16 cellular contexts compared by ENCODE assay signal in genomic region chr6:157186785-157187181, GRCh38.
A peak's percentile ranks its signal among the peaks of the same experiment; 100 is the strongest.
DNase-seq lines count a peak whose midpoint lies in the region; ATAC-seq, FAIRE-seq and TF ChIP-seq lines count a peak whose summit lies in the region.
"Had no signal": no experiment of that assay in that cellular context is flagged by ENCODE, and none has a peak within 500 bp of the region (broad histone marks: within the 10 kb centered on the region; RNA-seq: fewer than 3 reads in every experiment).

No MANE protein-coding gene starts in this region.

- no peaks in the 10 kb centered on the region for H3K9me3 Mint-ChIP-seq in activated naive CD8-positive, alpha-beta T cell treated with anti-CD3 and anti-CD28 coated beads for 36 hours
- H3K9me3 Mint-ChIP-seq in activated naive CD8-positive, alpha-beta T cell treated with anti-CD3 and anti-CD28 coated beads, Interleukin-2, amount 50 U/mL, for 24 hours = no peaks in the 10 kb centered on the region
- H3K9me3 Mint-ChIP-seq: activated B cell treated with CpG ODN at 0.5 μM for 24 hours, H9, neural crest cell had no signal

- no peak for TF ChIP-seq EP300 in stomach (IDR thresholded peaks at IDR 0.05)

- H4K20me1 ChIP-seq in osteoblast (ENCODE audit: insufficient read depth, low read length) = no peaks in the 10 kb centered on the region

- H3K36me3 ChIP-seq in esophagus squamous epithelium (peaks cover 16 to 94% (median 21%) of the 10 kb centered on the region in 3 donors), stomach (peaks cover 34 to 87% (median 79%) of the 10 kb centered on the region in 4 donors), kidney (ENCODE audit: control insufficient read depth in 1 of 2, insufficient read depth in 2 of 2, low read length in 2 of 2) (peaks cover 28 to 30% of the 10 kb centered on the region in 2 donors), osteoblast (ENCODE audit: insufficient read depth, low read length) (peaks cover 37% of the 10 kb centered on the region)

- no peak for ATAC-seq in activated naive CD8-positive, alpha-beta T cell treated with anti-CD3 and anti-CD28 coated beads, Interleukin-2, amount 50 U/mL, for 24 hours
- peak; percentile 50 for ATAC-seq in HG03175 (IDR thresholded peaks at IDR 0.05; ENCODE audit: unreplicated experiment)

- H3K27me3 ChIP-seq in esophagus squamous epithelium = no peaks in the 10 kb centered on the region
- H3K27me3 ChIP-seq in stomach = no peaks in the 10 kb centered on the region
- H3K27me3 ChIP-seq in osteoblast (ENCODE audit: insufficient read depth, low read length) = no peaks in the 10 kb centered on the region

- peaks cover 10 to 44% (median 15%) of the 10 kb centered on the region in 3 donors for H3K4me1 ChIP-seq in esophagus squamous epithelium
- peaks cover 20 to 52% (median 36%) of the 10 kb centered on the region in 4 donors for H3K4me1 ChIP-seq in stomach
- H3K4me1 ChIP-seq in kidney (ENCODE audit: control insufficient read depth in 1 of 2, insufficient read depth in 1 of 2, low read depth in 1 of 2, low read length in 2 of 2) = peaks cover 8 to 9% of the 10 kb centered on the region in 2 donors
- H3K4me1 ChIP-seq in osteoblast (ENCODE audit: insufficient read depth, low read length) = peaks cover 9% of the 10 kb centered on the region

- H3K36me3 Mint-ChIP-seq in activated naive CD8-positive, alpha-beta T cell treated with anti-CD3 and anti-CD28 coated beads for 36 hours = peaks cover 19% of the 10 kb centered on the region
- H3K36me3 Mint-ChIP-seq in activated naive CD8-positive, alpha-beta T cell treated with anti-CD3 and anti-CD28 coated beads, Interleukin-2, amount 50 U/mL, for 24 hours (ENCODE audit: low read depth) = peaks cover 26% of the 10 kb centered on the region

- H3K27me3 Mint-ChIP-seq in activated naive CD8-positive, alpha-beta T cell treated with anti-CD3 and anti-CD28 coated beads for 36 hours = no peaks in the 10 kb centered on the region
- no peaks in the 10 kb centered on the region for H3K27me3 Mint-ChIP-seq in activated naive CD8-positive, alpha-beta T cell treated with anti-CD3 and anti-CD28 coated beads, Interleukin-2, amount 50 U/mL, for 24 hours
- H3K27me3 Mint-ChIP-seq: activated B cell treated with CpG ODN at 0.5 μM for 24 hours had no signal

- TF ChIP-seq POLR2A in esophagus squamous epithelium (IDR thresholded peaks at IDR 0.05) (no peak), stomach (IDR thresholded peaks at IDR 0.05) (no peak)

- H2AFZ ChIP-seq in osteoblast (ENCODE audit: low read length) = no peak overlapping the region

- H3K9ac ChIP-seq in kidney (ENCODE audit: low read length in 2 of 2) = peak overlapping the region in 1 of 2 donors; percentile 14

- H3K27ac ChIP-seq in esophagus squamous epithelium = peak overlapping the region in 3 of 4 donors; percentile 51 to 64 (median 63)
- H3K27ac ChIP-seq in stomach = peak overlapping the region in 4 of 5 donors; percentile 14 to 71 (median 54)
- H3K27ac ChIP-seq in kidney (ENCODE audit: low read depth in 2 of 2, low read length in 2 of 2) = peak overlapping the region in 1 of 2 donors; percentile 10
- H3K27ac ChIP-seq in osteoblast (ENCODE audit: low read depth, low read length) = no peak overlapping the region

- intact Hi-C loops in esophagus squamous epithelium (cut with DNase I) (loop anchor here (10.0 kb wide), 1 partner anchor 142 kb away; no protein-coding TSS in a partner anchor), stomach (cut with DNase I; ENCODE audit: low total_unique reads) (loop anchor here (10.0 kb wide), 1 partner anchor 152 kb away; no protein-coding TSS in a partner anchor), kidney (cut with DNase I) (no loop called here)

- peak overlapping the region; percentile 34 for H3K27ac Mint-ChIP-seq in activated naive CD8-positive, alpha-beta T cell treated with anti-CD3 and anti-CD28 coated beads for 36 hours
- H3K27ac Mint-ChIP-seq in activated naive CD8-positive, alpha-beta T cell treated with anti-CD3 and anti-CD28 coated beads, Interleukin-2, amount 50 U/mL, for 24 hours = no peak overlapping the region
- H3K27ac Mint-ChIP-seq: activated B cell treated with CpG ODN at 0.5 μM for 24 hours had no signal

- H3K79me2 ChIP-seq in osteoblast (ENCODE audit: insufficient read depth, low read length) = no peaks in the 10 kb centered on the region

- H3K4me3 Mint-ChIP-seq in activated naive CD8-positive, alpha-beta T cell treated with anti-CD3 and anti-CD28 coated beads for 36 hours = no peak overlapping the region
- no peak overlapping the region for H3K4me3 Mint-ChIP-seq in activated naive CD8-positive, alpha-beta T cell treated with anti-CD3 and anti-CD28 coated beads, Interleukin-2, amount 50 U/mL, for 24 hours
- H3K4me3 Mint-ChIP-seq: activated B cell treated with CpG ODN at 0.5 μM for 24 hours, H9, neural crest cell had no signal

- FAIRE-seq in kidney (lab: Jason Lieb, UNC) = no peak
- FAIRE-seq: GM12892 had no signal

- WGBS in esophagus squamous epithelium, 2 donors = 75 to 90% methylated on average over 2 of the region's 3 CpGs
- WGBS in stomach, 5 donors = 54 to 79% (median 69%) methylated on average over 3 of the region's 3 CpGs

- peaks cover 7% of the 10 kb centered on the region for H3K4me1 Mint-ChIP-seq in activated naive CD8-positive, alpha-beta T cell treated with anti-CD3 and anti-CD28 coated beads for 36 hours
- peaks cover 5% of the 10 kb centered on the region for H3K4me1 Mint-ChIP-seq in activated naive CD8-positive, alpha-beta T cell treated with anti-CD3 and anti-CD28 coated beads, Interleukin-2, amount 50 U/mL, for 24 hours

- H3K9me3 ChIP-seq in esophagus squamous epithelium (no peaks in the 10 kb centered on the region), stomach (no peaks in the 10 kb centered on the region), kidney (ENCODE audit: control insufficient read depth in 1 of 2, low read length in 2 of 2) (no peaks in the 10 kb centered on the region), osteoblast (ENCODE audit: low read depth, low read length) (no peaks in the 10 kb centered on the region)

- no peak for DNase-seq in activated naive CD8-positive, alpha-beta T cell treated with anti-CD3 and anti-CD28 coated beads for 36 hours
- no peak for DNase-seq in activated naive CD8-positive, alpha-beta T cell treated with anti-CD3 and anti-CD28 coated beads, Interleukin-2, amount 50 U/mL, for 24 hours
- DNase-seq in esophagus squamous epithelium (lab: John Stamatoyannopoulos, UW) (no peak), stomach (no peak), kidney (no peak), osteoblast (ENCODE audit: insufficient read length, low spot score, missing footprints) (no peak), NCI-H1694 treated with DMSO at 0.1 percent for 48 hours (lab: John Stamatoyannopoulos, UW) (no peak)
- DNase-seq: activated B cell treated with CpG ODN at 0.5 μM for 24 hours; Calu3; foreskin fibroblast; H9; RPMI8226; stimulated activated CD4-positive, alpha-beta T cell treated with anti-CD3 and anti-CD28 coated beads, Interleukin-4, amount 100 ng/mL, for 24 hours had no signal

- H3K4me3 ChIP-seq in esophagus squamous epithelium (no peak overlapping the region), stomach (no peak overlapping the region), kidney (ENCODE audit: low read length in 2 of 2) (no peak overlapping the region), osteoblast (ENCODE audit: insufficient read depth, low read length) (no peak overlapping the region)

- TF ChIP-seq CTCF in esophagus squamous epithelium (IDR thresholded peaks at IDR 0.05) (no peak), stomach (IDR thresholded peaks at IDR 0.05) (no peak), kidney (IDR thresholded peaks at IDR 0.05; ENCODE audit: borderline replicate concordance, extremely low read depth, insufficient read depth) (no peak), osteoblast (IDR thresholded peaks at IDR 0.05; ENCODE audit: extremely low read depth, low read depth, low read length) (no peak)

- H3K4me2 ChIP-seq in osteoblast (ENCODE audit: insufficient read depth, low read length) = no peak overlapping the region
